1 cellular context compared by ENCODE assay signal in genomic region chr21:34092241-34092921, GRCh38.
TF ChIP-seq lines count a peak whose summit lies in the region.

No MANE protein-coding gene starts in this region.

TF ChIP-seq in endothelial cell of umbilical vein, 7 proteins besides CTCF, POLR2A, EP300 and RAD21:
- peak; percentile 57 for TF ChIP-seq MAX (IDR thresholded peaks at IDR 0.05; ENCODE audit: insufficient read depth, insufficient read length)
- TF ChIP-seq MYC (IDR thresholded peaks at IDR 0.05; ENCODE audit: low read depth, low read length) = no peak
- peak; percentile 39 for TF ChIP-seq GATA2 (IDR thresholded peaks at IDR 0.05; ENCODE audit: insufficient read depth, insufficient read length, low read depth, low read length)
- TF ChIP-seq FOS (IDR thresholded peaks at IDR 0.05; ENCODE audit: borderline replicate concordance, insufficient read depth, low read length) = peak; percentile 29
- peak; percentile 49 for TF ChIP-seq JUN (IDR thresholded peaks at IDR 0.05; ENCODE audit: borderline replicate concordance, insufficient read depth, insufficient read length, low read depth)
